Comparison of ENCODE assay signal across 15 cellular contexts in genomic region chr14:71554323-71554722, GRCh38.
A peak's percentile ranks its signal among the peaks of the same experiment; 100 is the strongest.
DNase-seq lines count a peak whose midpoint lies in the region; ATAC-seq lines count a peak whose summit lies in the region.
"Had no signal": no experiment of that assay in that cellular context is flagged by ENCODE, and none has a peak within 500 bp of the region (broad histone marks: within the 10 kb centered on the region; RNA-seq: fewer than 3 reads in every experiment).

No MANE protein-coding gene starts in this region.

- no peak overlapping the region for H3K4me3 ChIP-seq in Karpas-422 (ENCODE audit: low read length)
- H3K4me3 ChIP-seq: cardiac muscle cell, testis had no signal

- no peaks in the 10 kb centered on the region for H3K4me1 ChIP-seq in Karpas-422 (ENCODE audit: low read length)
- H3K4me1 ChIP-seq: testis had no signal

- H3K9me3 Mint-ChIP-seq in T-cell (no peaks in the 10 kb centered on the region), memory B cell (no peaks in the 10 kb centered on the region)

- no peaks in the 10 kb centered on the region for H3K9me3 ChIP-seq in Karpas-422 (ENCODE audit: low read length)
- H3K9me3 ChIP-seq: testis had no signal

- H3K9ac ChIP-seq in Karpas-422 (ENCODE audit: low read length): no peak overlapping the region

- no peak overlapping the region for H3K27ac ChIP-seq in Karpas-422 (ENCODE audit: low read length)
- H3K27ac ChIP-seq: cardiac muscle cell, testis had no signal

- peak; percentile 33 for ATAC-seq in GM18907 (IDR thresholded peaks at IDR 0.05; ENCODE audit: unreplicated experiment)
- no peak for ATAC-seq in T-cell (replicated peaks in 1 of 4)
- ATAC-seq in memory B cell (ENCODE audit: low read depth): peak; percentile 20
- ATAC-seq in HG03045 (IDR thresholded peaks at IDR 0.05; ENCODE audit: unreplicated experiment): no peak

- no peaks in the 10 kb centered on the region for H3K9me2 ChIP-seq in Karpas-422 (replicated peaks; ENCODE audit: insufficient read depth, low read length)

- H4K20me1 ChIP-seq in Karpas-422 (ENCODE audit: insufficient read depth, low read depth, low read length): 0 out of 2 replicates have a peak, but pooled peaks cover 9% of the 10 kb centered on the region

- H3K36me3 Mint-ChIP-seq in T-cell (peaks cover 8% of the 10 kb centered on the region), memory B cell (peaks cover 2% of the 10 kb centered on the region)
- H3K36me3 Mint-ChIP-seq: mesothelial cell of epicardium had no signal

- H3K27me3 Mint-ChIP-seq in T-cell (no peaks in the 10 kb centered on the region), memory B cell (no peaks in the 10 kb centered on the region)
- H3K27me3 Mint-ChIP-seq: progenitor cell of endocrine pancreas had no signal

- no peak overlapping the region for H3K4me2 ChIP-seq in Karpas-422 (ENCODE audit: low read depth, low read length, poor library complexity, severe bottlenecking)

- no peak overlapping the region for H2AFZ ChIP-seq in Karpas-422 (ENCODE audit: low read length)

- no peaks in the 10 kb centered on the region for H3K27me3 ChIP-seq in Karpas-422 (ENCODE audit: low read length)
- H3K27me3 ChIP-seq: cardiac muscle cell, testis had no signal

- CTCF ChIA-PET in T-cell (lab: Charles Lee): no interaction called here

- POLR2A ChIA-PET in T-cell (lab: Charles Lee): interaction anchor here in 1 of 2 donors (0.5 to 1.3 kb wide), 2 partner anchors 233 to 647 kb away, joined by 4 to 8 read pairs; partner anchors contain the start of gene PCNX1

- peak overlapping the region; percentile 96 to 97 for H3K27ac Mint-ChIP-seq in T-cell
- peak overlapping the region; percentile 96 for H3K27ac Mint-ChIP-seq in memory B cell
- H3K27ac Mint-ChIP-seq: mesothelial cell of epicardium, progenitor cell of endocrine pancreas had no signal

- peak; percentile 14 for DNase-seq in NK-92 treated with Interleukin-12 subunit alpha and Interleukin-12 subunit beta, amount 100 ng/mL, for 24 hours (lab: John Stamatoyannopoulos, UW)
- DNase-seq in NK-92 (lab: John Stamatoyannopoulos, UW; ENCODE audit: unreplicated experiment) (no peak), T-cell (no peak), memory B cell (ENCODE audit: low spot score in 2 of 2) (no peak), Karpas-422 (no peak), NCI-H2171 (lab: John Stamatoyannopoulos, UW) (no peak)
- DNase-seq: 8988T, DMS53, NCI-H1694, testis had no signal

- H3K79me2 ChIP-seq in Karpas-422 (ENCODE audit: low read length): no peaks in the 10 kb centered on the region

- H3K4me1 Mint-ChIP-seq in T-cell: peaks cover 69 to 76% (median 69%) of the 10 kb centered on the region in 3 donors
- H3K4me1 Mint-ChIP-seq in memory B cell: peaks cover 24% of the 10 kb centered on the region

- H3K4me3 Mint-ChIP-seq in T-cell: peak overlapping the region in 2 of 3 donors; percentile 26 to 85
- peak overlapping the region; percentile 3 for H3K4me3 Mint-ChIP-seq in memory B cell
- H3K4me3 Mint-ChIP-seq: mesothelial cell of epicardium had no signal

- H3K36me3 ChIP-seq in Karpas-422 (ENCODE audit: insufficient read depth, low read length): no peaks in the 10 kb centered on the region
- H3K36me3 ChIP-seq: cardiac muscle cell had no signal

Comparison
In these comparisons a context has a peak if more than half of its experiments do, and no peak if none do; other contexts are left out.
1. ATAC-seq: peak in GM18907 (single experiment) and memory B cell (single experiment); none in T-cell (0 of 4) and HG03045 (single experiment).